ENCODE assay signal across 1 cellular context in genomic region chr17:61352408-61352770, GRCh38.
TF ChIP-seq lines count a peak whose summit lies in the region.

No MANE protein-coding gene starts in this region.

TF ChIP-seq in GM12878, 131 proteins besides CTCF, POLR2A, EP300 and RAD21 (continued from another document):
- TF ChIP-seq ZBTB40 (IDR thresholded peaks at IDR 0.05; ENCODE audit: borderline replicate concordance) (no peak), WRNIP1 (IDR thresholded peaks at IDR 0.05; ENCODE audit: borderline replicate concordance, low read depth, low read length) (no peak), BRCA1 (IDR thresholded peaks at IDR 0.05; ENCODE audit: low read depth, low read length) (no peak), STAT1 (conservative IDR thresholded peaks at IDR 0.05) (no peak), EED (IDR thresholded peaks at IDR 0.05; ENCODE audit: low read depth) (no peak), RFX5 (IDR thresholded peaks at IDR 0.05; ENCODE audit: low read depth, low read length) (no peak), SMAD1 (IDR thresholded peaks at IDR 0.05; ENCODE audit: low read depth, partially characterized antibody) (no peak)
